ENCODE assay signal across 25 cellular contexts in genomic region chr12:58172433-58173073, GRCh38.
"Had no signal": no experiment of that assay in that cellular context is flagged by ENCODE, and none has a peak within 500 bp of the region (broad histone marks: within the 10 kb centered on the region; RNA-seq: fewer than 3 reads in every experiment).

No MANE protein-coding gene starts in this region.

- H3K4me3 ChIP-seq: ascending aorta, body of pancreas, Peyer's patch, SJSA1 had no signal

- H3K4me1 Mint-ChIP-seq: activated CD4-positive, alpha-beta T cell treated with anti-CD3 and anti-CD28 coated beads, Interleukin-2, amount 10 ng/mL, durations not matched to agents 7 days and 5 days; activated naive CD8-positive, alpha-beta T cell treated with anti-CD3 and anti-CD28 coated beads, Interleukin-2, amount 50 U/mL, for 24 hours had no signal

- H3K9me3 Mint-ChIP-seq: activated CD4-positive, alpha-beta memory T cell treated with anti-CD3 and anti-CD28 coated beads for 36 hours; activated CD4-positive, alpha-beta T cell treated with anti-CD3 and anti-CD28 coated beads, Interleukin-2, amount 10 ng/mL, durations not matched to agents 7 days and 5 days; activated naive CD4-positive, alpha-beta T cell treated with anti-CD3 and anti-CD28 coated beads, Interleukin-2, amount 50 U/mL, for 72 hours; activated naive CD8-positive, alpha-beta T cell treated with anti-CD3 and anti-CD28 coated beads, Interleukin-2, amount 50 U/mL, for 24 hours; activated T-cell treated with anti-CD3 and anti-CD28 coated beads, Interleukin-2, amount 50 U/mL, for 4 hours had no signal

- H3K36me3 Mint-ChIP-seq: activated CD4-positive, alpha-beta memory T cell treated with anti-CD3 and anti-CD28 coated beads for 36 hours; activated naive CD4-positive, alpha-beta T cell treated with anti-CD3 and anti-CD28 coated beads, Interleukin-2, amount 50 U/mL, for 72 hours had no signal

- H3K4me1 ChIP-seq: ascending aorta, Peyer's patch, SJSA1 had no signal

- H3K9ac ChIP-seq: KMS-11 had no signal

- H3K27me3 ChIP-seq: ascending aorta, body of pancreas, Peyer's patch, SJSA1 had no signal

- DNase-seq: activated CD4-positive, alpha-beta memory T cell treated with anti-CD3 and anti-CD28 coated beads for 36 hours; activated CD4-positive, alpha-beta T cell treated with anti-CD3 and anti-CD28 coated beads, Interleukin-2, amount 10 ng/mL, durations not matched to agents 7 days and 5 days; activated CD4-positive, CD25-positive, alpha-beta regulatory T cell; activated CD8-positive, alpha-beta memory T cell treated with anti-CD3 and anti-CD28 coated beads for 24 hours; activated effector memory CD4-positive, alpha-beta T cell treated with anti-CD3 and anti-CD28 coated beads, Interleukin-2, amount 50 U/mL, for 16 hours; activated naive CD4-positive, alpha-beta T cell treated with Interleukin-2 at 50 U/mL for 16 hours; activated naive CD8-positive, alpha-beta T cell treated with anti-CD3 and anti-CD28 coated beads, Interleukin-2, amount 50 U/mL, for 24 hours; activated T-cell treated with anti-CD3 and anti-CD28 coated beads, Interleukin-2, amount 50 U/mL, for 4 hours; amniotic stem cell; NCI-H1092; NCI-H1417; NCI-H1694 treated with DMSO at 0.1 percent for 48 hours; NCI-H2081; NCI-H524; Peyer's patch; Right ventricle myocardium superior; T-helper 17 cell; T-helper 9 cell had no signal

- H3K9me3 ChIP-seq: ascending aorta, body of pancreas, Peyer's patch, SJSA1 had no signal

- H3K27ac ChIP-seq: ascending aorta, KMS-11, Peyer's patch, RWPE1, SJSA1 had no signal

- H3K36me3 ChIP-seq: ascending aorta, Peyer's patch, SJSA1 had no signal

- H3K4me3 Mint-ChIP-seq: activated CD4-positive, alpha-beta memory T cell treated with anti-CD3 and anti-CD28 coated beads for 36 hours; activated CD4-positive, alpha-beta T cell treated with anti-CD3 and anti-CD28 coated beads, Interleukin-2, amount 10 ng/mL, durations not matched to agents 7 days and 5 days; activated naive CD8-positive, alpha-beta T cell treated with anti-CD3 and anti-CD28 coated beads, Interleukin-2, amount 50 U/mL, for 24 hours; activated T-cell treated with anti-CD3 and anti-CD28 coated beads, Interleukin-2, amount 50 U/mL, for 4 hours; T-helper 17 cell had no signal

- ATAC-seq: activated naive CD4-positive, alpha-beta T cell treated with anti-CD3 and anti-CD28 coated beads, Interleukin-2, amount 50 U/mL, for 72 hours; activated naive CD8-positive, alpha-beta T cell treated with anti-CD3 and anti-CD28 coated beads, Interleukin-2, amount 50 U/mL, for 24 hours; activated T-cell treated with anti-CD3 and anti-CD28 coated beads, Interleukin-2, amount 50 U/mL, for 4 hours; body of pancreas; T-helper 17 cell had no signal

- H3K27ac Mint-ChIP-seq: activated CD4-positive, alpha-beta memory T cell treated with anti-CD3 and anti-CD28 coated beads for 36 hours; activated CD4-positive, alpha-beta T cell treated with anti-CD3 and anti-CD28 coated beads, Interleukin-2, amount 10 ng/mL, durations not matched to agents 7 days and 5 days; activated naive CD4-positive, alpha-beta T cell treated with anti-CD3 and anti-CD28 coated beads, Interleukin-2, amount 50 U/mL, for 72 hours; activated naive CD8-positive, alpha-beta T cell treated with anti-CD3 and anti-CD28 coated beads, Interleukin-2, amount 50 U/mL, for 24 hours; T-helper 17 cell had no signal

- FAIRE-seq: TTC549 had no signal

- H3K4me2 ChIP-seq: KMS-11 had no signal
